Comparison of ENCODE assay signal across 10 cellular contexts in the genomic region with DNA sequence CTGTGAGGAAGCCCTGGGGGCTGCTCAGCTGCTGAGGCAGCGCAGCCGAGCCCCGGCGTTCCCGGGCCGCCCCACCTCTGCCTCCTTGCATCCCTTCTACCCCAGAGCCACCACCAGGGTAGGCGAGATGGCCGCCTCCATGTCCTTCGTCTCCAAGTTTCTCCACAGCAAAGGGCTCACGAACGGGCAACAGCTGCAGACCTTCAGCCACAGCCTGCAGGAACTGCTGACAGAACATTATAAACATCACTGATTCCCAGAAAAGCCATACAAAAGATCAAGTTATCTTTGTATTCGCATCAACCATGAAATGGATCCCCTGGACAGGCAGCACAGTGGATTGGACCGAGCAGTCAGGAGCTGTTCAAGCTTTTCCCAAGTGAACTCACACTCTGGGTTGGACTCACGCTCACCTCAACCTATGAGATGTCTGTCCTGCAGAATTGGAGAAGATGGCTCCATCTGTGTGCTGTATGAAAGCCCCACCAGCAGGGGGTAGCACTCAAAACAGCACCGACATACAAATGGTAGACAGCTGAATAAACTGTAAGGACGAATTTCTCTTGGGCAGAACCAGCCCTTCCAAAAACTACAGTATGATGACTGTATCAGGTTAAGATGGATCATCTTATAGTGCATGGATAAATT. TPM values are rescaled to one million over a fixed set of nuclear protein-coding genes. Genes with fewer than 3 reads are reported as not detected.
A peak's percentile ranks its signal among the peaks of the same experiment; 100 is the strongest.
DNase-seq lines count a peak whose midpoint lies in the region; ATAC-seq and TF ChIP-seq lines count a peak whose summit lies in the region.
"Had no signal": no experiment of that assay in that cellular context is flagged by ENCODE, and none has a peak within 500 bp of the region (broad histone marks: within the 10 kb centered on the region; RNA-seq: fewer than 3 reads in every experiment).

No MANE protein-coding gene starts in this region.

- TF ChIP-seq CTCF in BJ (IDR thresholded peaks at IDR 0.05; ENCODE audit: insufficient read depth, low read depth, low read length) (0 out of 2 replicates have a peak, but pooled peaks have one; percentile 11), GM12874 (IDR thresholded peaks at IDR 0.05; ENCODE audit: insufficient read depth, low read depth, low read length) (peak; percentile 52), left lung (IDR thresholded peaks at IDR 0.05) (peak in 1 of 2 donors; percentile 38), brain microvascular endothelial cell (IDR thresholded peaks at IDR 0.05; ENCODE audit: low read depth, low read length, missing control alignments) (no peak), smooth muscle cell (IDR thresholded peaks at IDR 0.05; ENCODE audit: borderline replicate concordance, insufficient read depth, poor library complexity, severe bottlenecking) (no peak)

- H3K4me2 ChIP-seq in smooth muscle cell = no peak overlapping the region

- no peaks in the 10 kb centered on the region for H3K79me2 ChIP-seq in smooth muscle cell (ENCODE audit: low read depth)

- no peak overlapping the region for H2AFZ ChIP-seq in smooth muscle cell (ENCODE audit: low read depth)

- POLR2A ChIA-PET in BJ (lab: Charles Lee) = no interaction called here

- H3K27ac ChIP-seq in SJCRH30 (peak overlapping the region; percentile 23; the same call in 1 of the 2 replicates), left lung (peak overlapping the region in 1 of 2 donors; percentile 68), brain microvascular endothelial cell (no peak overlapping the region), smooth muscle cell (ENCODE audit: low read depth) (no peak overlapping the region)

- H3K9me3 ChIP-seq in SJCRH30 (replicated peaks) = no peaks in the 10 kb centered on the region
- H3K9me3 ChIP-seq in left lung = peaks cover 0 to 4% of the 10 kb centered on the region in 2 donors
- H3K9me3 ChIP-seq in smooth muscle cell (replicated peaks; ENCODE audit: low read depth) = no peaks in the 10 kb centered on the region

- H3K4me3 ChIP-seq in BJ (ENCODE audit: low read depth, low read length) (no peak overlapping the region), SJCRH30 (peak overlapping the region; percentile 32), left lung (no peak overlapping the region), brain microvascular endothelial cell (ENCODE audit: low read depth, low read length) (no peak overlapping the region), smooth muscle cell (no peak overlapping the region)

- H3F3A ChIP-seq in smooth muscle cell (ENCODE audit: low read depth) = no peaks in the 10 kb centered on the region

- in situ Hi-C loops in brain microvascular endothelial cell (cut with HindIII; ENCODE audit: low pct_ligation_motif_present, low sequenced_read_pairs) = no loop called here

- 93% methylated on average over 16 of the region's 16 CpGs for WGBS in smooth muscle cell (ENCODE audit: low lambda C conversion rate)

- H3K27me3 ChIP-seq in BJ (ENCODE audit: control insufficient read depth, insufficient read depth, low read length) = no peaks in the 10 kb centered on the region
- no peaks in the 10 kb centered on the region for H3K27me3 ChIP-seq in SJCRH30
- H3K27me3 ChIP-seq in left lung = no peaks in the 10 kb centered on the region
- H3K27me3 ChIP-seq in brain microvascular endothelial cell (replicated peaks) = no peaks in the 10 kb centered on the region
- no peaks in the 10 kb centered on the region for H3K27me3 ChIP-seq in smooth muscle cell (ENCODE audit: low read depth)

- DNase-seq in BJ (ENCODE audit: low read depth) = no peak
- DNase-seq in SJCRH30 = peak; percentile 59 to 72
- DNase-seq in left lung = peak; percentile 37 to 72
- no peak for DNase-seq in NCI-H128 (lab: John Stamatoyannopoulos, UW; ENCODE audit: unreplicated experiment)
- no peak for DNase-seq in brain microvascular endothelial cell
- no peak for DNase-seq in smooth muscle cell (lab: John Stamatoyannopoulos, UW; ENCODE audit: unreplicated experiment)
- DNase-seq in NOMO-1 treated with DMSO at 0.1 percent for 48 hours (lab: John Stamatoyannopoulos, UW; ENCODE audit: unreplicated experiment) = no peak
- DNase-seq: activated CD4-positive, alpha-beta T cell treated with anti-CD3 and anti-CD28 coated beads, Interleukin-2, amount 50 U/mL, for 4 hours; NCI-H1436 treated with DMSO at 0.1 percent for 48 hours had no signal

- H4K20me1 ChIP-seq in smooth muscle cell (ENCODE audit: low read depth) = no peaks in the 10 kb centered on the region

- intact Hi-C loops in left lung (cut with DNase I) = loop anchor here in 1 of 2 donors (10.0 kb wide), 1 partner anchor 100 kb away; no protein-coding TSS in a partner anchor

- CTCF ChIA-PET in BJ (lab: Yijun Ruan, JAX) = interaction anchor here (0.6 to 0.7 kb wide), 2 partner anchors 248 to 1786 kb away, joined by 3 read pairs; no protein-coding TSS in a partner anchor

- H3K36me3 ChIP-seq in BJ (ENCODE audit: control insufficient read depth, insufficient read depth, low read length) = no peaks in the 10 kb centered on the region
- H3K36me3 ChIP-seq in SJCRH30 = no peaks in the 10 kb centered on the region
- H3K36me3 ChIP-seq in left lung = no peaks in the 10 kb centered on the region
- no peaks in the 10 kb centered on the region for H3K36me3 ChIP-seq in brain microvascular endothelial cell (replicated peaks)
- H3K36me3 ChIP-seq in smooth muscle cell (ENCODE audit: low read depth) = no peaks in the 10 kb centered on the region

- H3K4me1 ChIP-seq in SJCRH30 (peaks cover 8% of the 10 kb centered on the region; the same call in 1 of the 2 replicates), left lung (peaks cover 0 to 4% of the 10 kb centered on the region in 2 donors), smooth muscle cell (ENCODE audit: low read depth) (no peaks in the 10 kb centered on the region)

- peak; percentile 50 for ATAC-seq in left lung

- no peak overlapping the region for H3K9ac ChIP-seq in smooth muscle cell (ENCODE audit: low read depth)

RNA-seq across cellular contexts. Expression of a gene that starts 19.4 kb away (rescaled TPM):
- polyA plus RNA-seq in BJ (2011; rRNA removed) (171 and 198 TPM in 2 replicates), smooth muscle cell (66.0 and 108 TPM in 2 replicates)
- 21.6 and 32.0 TPM in 2 replicates for polyA minus RNA-seq in BJ (2011; rRNA and poly(A)+ RNA removed)
- 0.33 and 0.87 TPM in 2 replicates for total RNA-seq in SJCRH30 (2014; rRNA removed; shearing (Covaris generic))
- total RNA-seq in left lung (1,000 to 10,000 TPM; 2,565 to 2,660 TPM), smooth muscle cell (72.8 and 114 TPM in 2 replicates)

Comparison
In these comparisons a context has a peak if more than half of its experiments do, and no peak if none do; other contexts are left out.
1. DNase-seq: peak in SJCRH30 (2 of 2) and left lung (2 of 2); none in BJ (single experiment), NCI-H128 (single experiment), brain microvascular endothelial cell (single experiment), smooth muscle cell (single experiment) and NOMO-1 treated with DMSO at 0.1 percent for 48 hours (single experiment).
2. CTCF ChIP-seq: peak in BJ (single experiment) and GM12874 (single experiment); none in brain microvascular endothelial cell (single experiment) and smooth muscle cell (single experiment).
3. RNA of a gene that starts 19.4 kb away (total RNA-seq): 2,565 to 2,660 TPM in left lung and 72.8 to 114 TPM in smooth muscle cell; 0.33 to 0.87 TPM in SJCRH30; every median in the first group is over 10 times any median in the second.